Comparison of ENCODE assay signal across 21 cellular contexts in genomic region chr17:1929896-1930750, GRCh38.
A peak's percentile ranks its signal among the peaks of the same experiment; 100 is the strongest.
DNase-seq lines count a peak whose midpoint lies in the region; ATAC-seq and TF ChIP-seq lines count a peak whose summit lies in the region.
"Had no signal": no experiment of that assay in that cellular context is flagged by ENCODE, and none has a peak within 500 bp of the region (broad histone marks: within the 10 kb centered on the region; RNA-seq: fewer than 3 reads in every experiment).

No MANE protein-coding gene starts in this region.

- WGBS in right cardiac atrium, result 50% methylated on average over 22 of the region's 22 CpGs

- no peaks in the 10 kb centered on the region for H4K20me1 ChIP-seq in neural cell (ENCODE audit: insufficient read depth)

- no peaks in the 10 kb centered on the region for H3F3A ChIP-seq in neural cell (ENCODE audit: insufficient read depth, low read length, poor library complexity, severe bottlenecking)

- peak overlapping the region; percentile 57 for H3K9ac ChIP-seq in neural cell (ENCODE audit: low read length)

- H3K4me2 ChIP-seq in neural cell (ENCODE audit: low read length), result peak overlapping the region; percentile 65

- H3K4me1 ChIP-seq in right cardiac atrium (ENCODE audit: control insufficient read depth, insufficient read depth, low read length), result no peaks in the 10 kb centered on the region
- peaks cover 0 to 30% of the 10 kb centered on the region in 2 donors for H3K4me1 ChIP-seq in right atrium auricular region
- H3K4me1 ChIP-seq: Peyer's patch had no signal

- H3K4me3 ChIP-seq in right cardiac atrium (ENCODE audit: low read length), result no peak overlapping the region
- H3K4me3 ChIP-seq in right atrium auricular region, result no peak overlapping the region
- H3K4me3 ChIP-seq in neural cell (ENCODE audit: low read length), result peak overlapping the region; percentile 47
- H3K4me3 ChIP-seq: Peyer's patch had no signal

- ATAC-seq in right cardiac atrium, result no peak
- ATAC-seq in HG03571 (IDR thresholded peaks at IDR 0.05; ENCODE audit: unreplicated experiment), result no peak
- ATAC-seq: SK-N-SH treated with all-trans-retinoic acid at 6 μM for 48 hours had no signal

- H3K9me3 ChIP-seq in right cardiac atrium (ENCODE audit: control insufficient read depth, low read length) (no peaks in the 10 kb centered on the region), right atrium auricular region (no peaks in the 10 kb centered on the region), neural cell (ENCODE audit: low read length) (no peaks in the 10 kb centered on the region)
- H3K9me3 ChIP-seq: Peyer's patch had no signal

- H3K27ac ChIP-seq in right cardiac atrium (ENCODE audit: low read length), result no peak overlapping the region
- peak overlapping the region in 1 of 2 donors; percentile 60 for H3K27ac ChIP-seq in right atrium auricular region
- H3K27ac ChIP-seq in angular gyrus (ENCODE audit: low read depth, low read length), result peak overlapping the region; percentile 66
- H3K27ac ChIP-seq in neural cell (ENCODE audit: low read length), result peak overlapping the region; percentile 75
- H3K27ac ChIP-seq: Peyer's patch had no signal

- no peaks in the 10 kb centered on the region for H3K9me2 ChIP-seq in neural cell (ENCODE audit: insufficient read depth, low read length)

- peak overlapping the region; percentile 19 for H2AFZ ChIP-seq in neural cell (ENCODE audit: low read depth, low read length)

- TF ChIP-seq EP300 in neural cell (conservative IDR thresholded peaks at IDR 0.05; ENCODE audit: poor library complexity, severe bottlenecking), result no peak

- no peaks in the 10 kb centered on the region for H3K79me2 ChIP-seq in neural cell (replicated peaks; ENCODE audit: insufficient read depth, low read length)

- peak; percentile 30 for TF ChIP-seq RAD21 in neural cell (conservative IDR thresholded peaks at IDR 0.05)

- intact Hi-C loops in right cardiac atrium (cut with DNase I), result no loop called here

- H3K27me3 ChIP-seq in right cardiac atrium (ENCODE audit: control insufficient read depth, insufficient read depth), result no peaks in the 10 kb centered on the region
- no peaks in the 10 kb centered on the region for H3K27me3 ChIP-seq in right atrium auricular region
- H3K27me3 ChIP-seq in neural cell (ENCODE audit: insufficient read depth, low read depth, low read length), result no peaks in the 10 kb centered on the region
- H3K27me3 ChIP-seq: Peyer's patch had no signal

- TF ChIP-seq CTCF in right atrium auricular region (IDR thresholded peaks at IDR 0.05), result no peak
- TF ChIP-seq CTCF in neural cell (IDR thresholded peaks at IDR 0.05; ENCODE audit: poor library complexity, severe bottlenecking), result no peak

- no peaks in the 10 kb centered on the region for H3K36me3 ChIP-seq in right atrium auricular region
- no peaks in the 10 kb centered on the region for H3K36me3 ChIP-seq in neural cell (ENCODE audit: insufficient read depth, low read length)
- H3K36me3 ChIP-seq: Peyer's patch had no signal

- DNase-seq in right cardiac atrium, result peak in 2 of 3 donors; percentile 27 to 55
- no peak for DNase-seq in right atrium auricular region (ENCODE audit: low spot score)
- DNase-seq in stimulated activated CD4-positive, alpha-beta T cell treated with anti-CD3 and anti-CD28 coated beads, Interleukin-15, amount 100 ng/mL, for 24 hours, result no peak
- no peak for DNase-seq in COR-L47 (lab: John Stamatoyannopoulos, UW)
- DNase-seq: AML-193; CD4-positive, alpha-beta T cell; DND-41; GF-D8; GOT3; HFFc6; KG1; NCI-H1092 treated with DMSO at 0.1 percent for 48 hours; NCI-H187 treated with DMSO at 0.1 percent for 48 hours; NCI-H226; NCI-H69; Peyer's patch; SHP77 had no signal

TF ChIP-seq in neural cell, 6 proteins besides CTCF, POLR2A, EP300 and RAD21:
- TF ChIP-seq SMC3 (conservative IDR thresholded peaks at IDR 0.05; ENCODE audit: poor library complexity), result peak; percentile 16
- no peak for TF ChIP-seq MXI1 (conservative IDR thresholded peaks at IDR 0.05; ENCODE audit: poor library complexity, severe bottlenecking)
- TF ChIP-seq TAF1 (IDR thresholded peaks at IDR 0.05; ENCODE audit: low read depth), result peak; percentile 56
- TF ChIP-seq REST (IDR thresholded peaks at IDR 0.05; ENCODE audit: borderline replicate concordance), result peak; percentile 17

Comparison
In these comparisons a context has a peak if more than half of its experiments do, and no peak if none do; other contexts are left out.
1. DNase-seq: peak in right cardiac atrium (2 of 3); none in right atrium auricular region (single experiment), stimulated activated CD4-positive, alpha-beta T cell treated with anti-CD3 and anti-CD28 coated beads, Interleukin-15, amount 100 ng/mL, for 24 hours (single experiment) and COR-L47 (single experiment).